ENCODE assay signal across 1 cellular context in the genomic region with DNA sequence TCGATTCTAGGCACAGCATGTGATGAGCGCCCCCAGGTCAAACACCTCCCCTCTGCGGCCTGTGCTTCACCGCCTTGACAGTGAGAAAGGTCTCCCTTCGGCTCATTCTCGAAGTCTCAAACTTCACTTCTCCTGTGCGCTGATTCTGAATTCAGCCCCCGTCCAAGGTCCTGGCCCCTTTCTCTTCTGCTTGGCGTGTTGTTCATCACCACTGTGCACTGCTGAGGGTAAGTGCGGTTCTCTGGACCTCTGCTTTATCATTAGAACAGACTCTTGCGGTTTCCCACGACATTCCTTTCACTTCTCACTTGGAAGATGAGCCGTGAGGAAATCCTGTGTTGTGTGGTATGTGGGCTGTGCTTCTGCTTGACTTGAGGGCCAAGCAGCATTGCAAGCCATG.
A peak's percentile ranks its signal among the peaks of the same experiment; 100 is the strongest.
TF ChIP-seq lines count a peak whose summit lies in the region.

No MANE protein-coding gene starts in this region.

TF ChIP-seq in SK-N-SH, 30 proteins besides CTCF, POLR2A, EP300 and RAD21 (continued from another document):
- TF ChIP-seq, protein P1, sequence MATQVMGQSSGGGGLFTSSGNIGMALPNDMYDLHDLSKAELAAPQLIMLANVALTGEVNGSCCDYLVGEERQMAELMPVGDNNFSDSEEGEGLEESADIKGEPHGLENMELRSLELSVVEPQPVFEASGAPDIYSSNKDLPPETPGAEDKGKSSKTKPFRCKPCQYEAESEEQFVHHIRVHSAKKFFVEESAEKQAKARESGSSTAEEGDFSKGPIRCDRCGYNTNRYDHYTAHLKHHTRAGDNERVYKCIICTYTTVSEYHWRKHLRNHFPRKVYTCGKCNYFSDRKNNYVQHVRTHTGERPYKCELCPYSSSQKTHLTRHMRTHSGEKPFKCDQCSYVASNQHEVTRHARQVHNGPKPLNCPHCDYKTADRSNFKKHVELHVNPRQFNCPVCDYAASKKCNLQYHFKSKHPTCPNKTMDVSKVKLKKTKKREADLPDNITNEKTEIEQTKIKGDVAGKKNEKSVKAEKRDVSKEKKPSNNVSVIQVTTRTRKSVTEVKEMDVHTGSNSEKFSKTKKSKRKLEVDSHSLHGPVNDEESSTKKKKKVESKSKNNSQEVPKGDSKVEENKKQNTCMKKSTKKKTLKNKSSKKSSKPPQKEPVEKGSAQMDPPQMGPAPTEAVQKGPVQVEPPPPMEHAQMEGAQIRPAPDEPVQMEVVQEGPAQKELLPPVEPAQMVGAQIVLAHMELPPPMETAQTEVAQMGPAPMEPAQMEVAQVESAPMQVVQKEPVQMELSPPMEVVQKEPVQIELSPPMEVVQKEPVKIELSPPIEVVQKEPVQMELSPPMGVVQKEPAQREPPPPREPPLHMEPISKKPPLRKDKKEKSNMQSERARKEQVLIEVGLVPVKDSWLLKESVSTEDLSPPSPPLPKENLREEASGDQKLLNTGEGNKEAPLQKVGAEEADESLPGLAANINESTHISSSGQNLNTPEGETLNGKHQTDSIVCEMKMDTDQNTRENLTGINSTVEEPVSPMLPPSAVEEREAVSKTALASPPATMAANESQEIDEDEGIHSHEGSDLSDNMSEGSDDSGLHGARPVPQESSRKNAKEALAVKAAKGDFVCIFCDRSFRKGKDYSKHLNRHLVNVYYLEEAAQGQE (IDR thresholded peaks at IDR 0.05; ENCODE audit: low read depth, low read length) = peak; percentile 59; the same call in 1 of the 2 replicates
- TF ChIP-seq GATA2 (CRISPR knock-in tag; IDR thresholded peaks at IDR 0.05) = no peak
